9 cellular contexts compared by ENCODE assay signal in genomic region chr9:36091028-36091953, GRCh38. TPM values are rescaled to one million over a fixed set of nuclear protein-coding genes. Genes with fewer than 3 reads are reported as not detected.
DNase-seq lines count a peak whose midpoint lies in the region; ATAC-seq and TF ChIP-seq lines count a peak whose summit lies in the region.
"Had no signal": no experiment of that assay in that cellular context is flagged by ENCODE, and none has a peak within 500 bp of the region (broad histone marks: within the 10 kb centered on the region; RNA-seq: fewer than 3 reads in every experiment).

No MANE protein-coding gene starts in this region.

- H3K27ac ChIP-seq in CD8-positive, alpha-beta T cell (ENCODE audit: low read depth, low read length): no peak overlapping the region
- H3K27ac ChIP-seq in colonic mucosa: peak overlapping the region; percentile 43
- no peak overlapping the region for H3K27ac ChIP-seq in naive thymus-derived CD4-positive, alpha-beta T cell (ENCODE audit: low read depth, low read length)

- ATAC-seq in CD8-positive, alpha-beta T cell: no peak
- ATAC-seq in naive thymus-derived CD4-positive, alpha-beta T cell: no peak

- no peaks in the 10 kb centered on the region for H3K9me3 Mint-ChIP-seq in CD8-positive, alpha-beta T cell
- H3K9me3 Mint-ChIP-seq in naive thymus-derived CD4-positive, alpha-beta T cell: peaks cover 0 to 6% (median 0%) of the 10 kb centered on the region in 11 donors

- no peaks in the 10 kb centered on the region for H3K27me3 ChIP-seq in CD8-positive, alpha-beta T cell (ENCODE audit: insufficient read depth, low read length)
- no peaks in the 10 kb centered on the region for H3K27me3 ChIP-seq in colonic mucosa
- no peaks in the 10 kb centered on the region for H3K27me3 ChIP-seq in naive thymus-derived CD4-positive, alpha-beta T cell (ENCODE audit: control insufficient read depth in 2 of 2, insufficient read depth in 2 of 2, low read length in 2 of 2)

- DNase-seq in CD8-positive, alpha-beta T cell: no peak
- DNase-seq in M059J (ENCODE audit: low read depth) (peak; percentile 81), colonic mucosa (peak; percentile 77), NCI-H2029 treated with DMSO at 0.1 percent for 48 hours (lab: John Stamatoyannopoulos, UW) (no peak)
- no peak for DNase-seq in naive thymus-derived CD4-positive, alpha-beta T cell
- DNase-seq in stimulated activated CD4-positive, alpha-beta T cell treated with anti-CD3 and anti-CD28 coated beads, Interleukin-15, amount 100 ng/mL, for 24 hours: no peak
- DNase-seq in activated CD4-positive, alpha-beta T cell treated with anti-CD3 and anti-CD28 coated beads, Interleukin-2, amount 50 U/mL, for 48 hours: no peak
- DNase-seq in stimulated activated CD4-positive, alpha-beta T cell treated with anti-CD3 and anti-CD28 coated beads, Interleukin-2, amount 100 ng/mL, for 48 hours: no peak
- DNase-seq: activated CD4-positive, CD25-positive, alpha-beta regulatory T cell had no signal

- no peak overlapping the region for H3K27ac Mint-ChIP-seq in CD8-positive, alpha-beta T cell
- H3K27ac Mint-ChIP-seq in naive thymus-derived CD4-positive, alpha-beta T cell: peak overlapping the region; percentile 35 to 93 (median 70)

- H3K36me3 Mint-ChIP-seq in CD8-positive, alpha-beta T cell: peaks cover 13% of the 10 kb centered on the region
- H3K36me3 Mint-ChIP-seq in naive thymus-derived CD4-positive, alpha-beta T cell: peaks cover 0 to 21% (median 16%) of the 10 kb centered on the region in 5 donors

- CTCF ChIA-PET in CD8-positive, alpha-beta T cell (lab: Charles Lee): interaction anchor here (1.0 to 4.4 kb wide), 2 partner anchors 11 to 76 kb away, joined by 3 to 25 read pairs; no protein-coding TSS in a partner anchor
- CTCF ChIA-PET in naive thymus-derived CD4-positive, alpha-beta T cell (lab: Charles Lee): interaction anchor here (0.7 to 1.2 kb wide), 3 partner anchors 10 to 38 kb away, joined by 4 to 5 read pairs (median 4); no protein-coding TSS in a partner anchor

- no peaks in the 10 kb centered on the region for H3K27me3 Mint-ChIP-seq in CD8-positive, alpha-beta T cell (ENCODE audit: low read depth)
- no peaks in the 10 kb centered on the region for H3K27me3 Mint-ChIP-seq in naive thymus-derived CD4-positive, alpha-beta T cell

- POLR2A ChIA-PET in CD8-positive, alpha-beta T cell (lab: Charles Lee): no interaction called here
- POLR2A ChIA-PET in naive thymus-derived CD4-positive, alpha-beta T cell (lab: Charles Lee): interaction anchor here (0.6 to 1.1 kb wide), 5 partner anchors 34 to 1628 kb away, joined by 3 to 4 read pairs (median 4); no protein-coding TSS in a partner anchor

- H3K9ac ChIP-seq in colonic mucosa (ENCODE audit: low read depth in 2 of 2, low read length in 2 of 2): no peak overlapping the region

- H3K36me3 ChIP-seq in CD8-positive, alpha-beta T cell (ENCODE audit: insufficient read depth, low read length): no peaks in the 10 kb centered on the region
- H3K36me3 ChIP-seq in colonic mucosa: no peaks in the 10 kb centered on the region
- peaks cover 0 to 4% (median 0%) of the 10 kb centered on the region in 3 experiments for H3K36me3 ChIP-seq in naive thymus-derived CD4-positive, alpha-beta T cell (ENCODE audit: control insufficient read depth in 2 of 3, insufficient read depth in 3 of 3, low read length in 3 of 3)

- peaks cover 5% of the 10 kb centered on the region for H3K4me1 ChIP-seq in CD8-positive, alpha-beta T cell (ENCODE audit: insufficient read depth, low read length)
- no peaks in the 10 kb centered on the region for H3K4me1 ChIP-seq in colonic mucosa
- H3K4me1 ChIP-seq in naive thymus-derived CD4-positive, alpha-beta T cell (ENCODE audit: control insufficient read depth in 2 of 2, insufficient read depth in 2 of 2, low read length in 2 of 2): peaks cover 0 to 5% of the 10 kb centered on the region in 2 donors

- intact Hi-C loops in CD8-positive, alpha-beta T cell (cut with DNase I, micrococcal nuclease): no loop called here
- intact Hi-C loops in colonic mucosa (cut with DNase I): no loop called here
- intact Hi-C loops in naive thymus-derived CD4-positive, alpha-beta T cell (cut with micrococcal nuclease): no loop called here

- H3K4me1 Mint-ChIP-seq in CD8-positive, alpha-beta T cell (ENCODE audit: low read depth): peaks cover 12% of the 10 kb centered on the region
- peaks cover 15 to 21% (median 17%) of the 10 kb centered on the region in 7 donors for H3K4me1 Mint-ChIP-seq in naive thymus-derived CD4-positive, alpha-beta T cell

- no peak for TF ChIP-seq CTCF in CD8-positive, alpha-beta T cell (IDR thresholded peaks at IDR 0.05)
- TF ChIP-seq CTCF in colonic mucosa (IDR thresholded peaks at IDR 0.05): no peak

- H3K4me3 ChIP-seq in CD8-positive, alpha-beta T cell (ENCODE audit: low read depth, low read length): no peak overlapping the region
- no peak overlapping the region for H3K4me3 ChIP-seq in colonic mucosa
- no peak overlapping the region for H3K4me3 ChIP-seq in naive thymus-derived CD4-positive, alpha-beta T cell (ENCODE audit: low read length)

- H3K4me3 Mint-ChIP-seq in CD8-positive, alpha-beta T cell: peak overlapping the region; percentile 26
- H3K4me3 Mint-ChIP-seq in naive thymus-derived CD4-positive, alpha-beta T cell: peak overlapping the region in 9 of 10 donors; percentile 19 to 80 (median 50)

- peaks cover 3% of the 10 kb centered on the region for H3K9me3 ChIP-seq in CD8-positive, alpha-beta T cell (ENCODE audit: low read length)
- no peaks in the 10 kb centered on the region for H3K9me3 ChIP-seq in colonic mucosa
- H3K9me3 ChIP-seq in naive thymus-derived CD4-positive, alpha-beta T cell (ENCODE audit: control insufficient read depth in 2 of 3, low read length in 3 of 3): no peaks in the 10 kb centered on the region

RNA-seq across cellular contexts. Expression of gene GLIPR2, which starts 45.2 kb away (rescaled TPM):
- total RNA-seq in CD8-positive, alpha-beta T cell: 10 to 100 TPM in 1 of 2 experiments, 1 to 10 TPM in 1; 8.6 to 10.2 TPM
- 6.7 and 10.1 TPM in 2 replicates for total RNA-seq in M059J (2014; rRNA removed; shearing (Covaris generic))
- 10 to 100 TPM; 33.1 to 44.9 TPM for total RNA-seq in colonic mucosa
- total RNA-seq in naive thymus-derived CD4-positive, alpha-beta T cell: 10 to 100 TPM in 3 of 5 experiments, 1 to 10 TPM in 2; 7.7 to 74.7 (median 18.6) TPM
- 10 to 100 TPM; 38.8 to 68.6 TPM for polyA plus RNA-seq in naive thymus-derived CD4-positive, alpha-beta T cell

RNA-seq across cellular contexts. Expression of gene RECK, which starts 54.6 kb away (rescaled TPM):
- total RNA-seq in CD8-positive, alpha-beta T cell: 1 to 10 TPM; 5.0 to 6.3 TPM
- total RNA-seq in M059J (2014; rRNA removed; shearing (Covaris generic)): 10.9 and 23.7 TPM in 2 replicates
- 1 to 10 TPM; 1.6 to 4.5 TPM for total RNA-seq in colonic mucosa
- 10 to 100 TPM in 3 of 5 experiments, 1 to 10 TPM in 2; 7.4 to 16.7 (median 13.3) TPM for total RNA-seq in naive thymus-derived CD4-positive, alpha-beta T cell
- polyA plus RNA-seq in naive thymus-derived CD4-positive, alpha-beta T cell: 10 to 100 TPM; 23.7 to 26.2 TPM

Comparison
In these comparisons a context has a peak if more than half of its experiments do, and no peak if none do; other contexts are left out.
1. DNase-seq: peak in M059J (single experiment) and colonic mucosa (single experiment); none in CD8-positive, alpha-beta T cell (0 of 7), naive thymus-derived CD4-positive, alpha-beta T cell (0 of 9), NCI-H2029 treated with DMSO at 0.1 percent for 48 hours (single experiment), stimulated activated CD4-positive, alpha-beta T cell treated with anti-CD3 and anti-CD28 coated beads, Interleukin-15, amount 100 ng/mL, for 24 hours (single experiment), activated CD4-positive, alpha-beta T cell treated with anti-CD3 and anti-CD28 coated beads, Interleukin-2, amount 50 U/mL, for 48 hours (0 of 2) and stimulated activated CD4-positive, alpha-beta T cell treated with anti-CD3 and anti-CD28 coated beads, Interleukin-2, amount 100 ng/mL, for 48 hours (0 of 2).